ENCODE assay signal across 2 cellular contexts in the genomic region with DNA sequence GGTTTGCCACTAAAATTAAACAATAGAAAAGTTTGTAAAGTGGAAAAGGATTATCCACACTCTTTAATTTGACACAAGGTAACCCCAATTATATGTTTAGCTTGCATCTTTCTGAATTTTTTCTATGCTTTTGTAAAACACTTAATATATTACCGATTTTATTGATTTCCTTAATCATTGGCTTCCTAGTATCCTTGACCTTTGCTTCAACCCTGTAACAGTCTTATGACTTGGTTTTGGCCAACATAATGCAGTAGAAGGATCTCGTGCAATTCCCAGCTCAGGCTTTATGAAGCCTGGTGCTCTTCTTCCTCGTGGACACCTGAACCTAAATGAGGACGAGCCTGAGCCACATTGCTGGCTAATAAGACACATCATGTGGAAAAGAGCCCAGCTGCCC.
TF ChIP-seq lines count a peak whose summit lies in the region.

No MANE protein-coding gene starts in this region.

TF ChIP-seq in GM23338, 12 proteins besides CTCF, POLR2A, EP300 and RAD21 (continued from another document):
- TF ChIP-seq JUNB (IDR thresholded peaks at IDR 0.05; ENCODE audit: unreplicated experiment) (no peak), POLR2AphosphoS5 (IDR thresholded peaks at IDR 0.05; ENCODE audit: low read depth) (no peak), ETS1 (IDR thresholded peaks at IDR 0.05) (no peak), STAT1 (IDR thresholded peaks at IDR 0.05; ENCODE audit: unreplicated experiment) (no peak), REST (IDR thresholded peaks at IDR 0.05; ENCODE audit: unreplicated experiment) (no peak), ZNF114 (CRISPR knock-in tag; IDR thresholded peaks at IDR 0.05) (no peak), ZNF331 (CRISPR knock-in tag; IDR thresholded peaks at IDR 0.05; ENCODE audit: low read depth) (no peak), EZH2 (IDR thresholded peaks at IDR 0.05; ENCODE audit: low read depth, unreplicated experiment) (no peak)

TF ChIP-seq in IMR-90, 13 proteins besides CTCF, POLR2A, EP300 and RAD21:
- TF ChIP-seq FOS (IDR thresholded peaks at IDR 0.05; ENCODE audit: low read depth, low read length), result no peak
- no peak for TF ChIP-seq MAZ (IDR thresholded peaks at IDR 0.05; ENCODE audit: borderline replicate concordance, low read depth, low read length)
- TF ChIP-seq CHD1 (IDR thresholded peaks at IDR 0.05; ENCODE audit: low read depth, low read length), result no peak
- no peak for TF ChIP-seq NFE2L2 (IDR thresholded peaks at IDR 0.05; ENCODE audit: low read depth, low read length)
- no peak for TF ChIP-seq MAFK (IDR thresholded peaks at IDR 0.05; ENCODE audit: low read depth, low read length)
- TF ChIP-seq RCOR1 (IDR thresholded peaks at IDR 0.05; ENCODE audit: insufficient replicate concordance, low read length), result no peak
- no peak for TF ChIP-seq CEBPB (IDR thresholded peaks at IDR 0.05; ENCODE audit: low read depth, low read length)
- TF ChIP-seq SMC3 (IDR thresholded peaks at IDR 0.05; ENCODE audit: low read depth, low read length), result no peak
- TF ChIP-seq RFX5 (IDR thresholded peaks at IDR 0.05; ENCODE audit: low read depth, low read length), result no peak
- no peak for TF ChIP-seq MXI1 (IDR thresholded peaks at IDR 0.05; ENCODE audit: borderline replicate concordance, low read depth, low read length)
- TF ChIP-seq BHLHE40 (IDR thresholded peaks at IDR 0.05; ENCODE audit: low read depth, low read length), result no peak
- no peak for TF ChIP-seq ELK1 (IDR thresholded peaks at IDR 0.05; ENCODE audit: borderline replicate concordance, low read depth, low read length)
- TF ChIP-seq, protein P1, sequence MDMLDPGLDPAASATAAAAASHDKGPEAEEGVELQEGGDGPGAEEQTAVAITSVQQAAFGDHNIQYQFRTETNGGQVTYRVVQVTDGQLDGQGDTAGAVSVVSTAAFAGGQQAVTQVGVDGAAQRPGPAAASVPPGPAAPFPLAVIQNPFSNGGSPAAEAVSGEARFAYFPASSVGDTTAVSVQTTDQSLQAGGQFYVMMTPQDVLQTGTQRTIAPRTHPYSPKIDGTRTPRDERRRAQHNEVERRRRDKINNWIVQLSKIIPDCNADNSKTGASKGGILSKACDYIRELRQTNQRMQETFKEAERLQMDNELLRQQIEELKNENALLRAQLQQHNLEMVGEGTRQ (IDR thresholded peaks at IDR 0.05; ENCODE audit: low read depth, low read length), result no peak
